Comparison of ENCODE assay signal across 10 cellular contexts in genomic region chr3:183591881-183592521, GRCh38. TPM values are rescaled to one million over a fixed set of nuclear protein-coding genes. Genes with fewer than 3 reads are reported as not detected.
DNase-seq lines count a peak whose midpoint lies in the region; ATAC-seq and TF ChIP-seq lines count a peak whose summit lies in the region.
"Had no signal": no experiment of that assay in that cellular context is flagged by ENCODE, and none has a peak within 500 bp of the region (broad histone marks: within the 10 kb centered on the region; RNA-seq: fewer than 3 reads in every experiment).

No MANE protein-coding gene starts in this region.

- H4K8ac ChIP-seq in neuronal stem cell (ENCODE audit: low read depth, low read length): no peak overlapping the region

- no peak overlapping the region for H2BK5ac ChIP-seq in neuronal stem cell (ENCODE audit: low read length)

- no peak overlapping the region for H2BK120ac ChIP-seq in neuronal stem cell (ENCODE audit: low read depth, low read length)

- WGBS in neuronal stem cell (ENCODE audit: extremely low coverage in 2 of 2, insufficient read length in 2 of 2, insufficient replicate concordance in 1 of 2), 2 donors: 92% methylated on average over 1 of the region's 6 CpGs; no CpG with 5 or more reads in 1 of the 2 donors

- H3K79me1 ChIP-seq in neuronal stem cell (ENCODE audit: low read depth, low read length): no peaks in the 10 kb centered on the region

- H3K36me3 ChIP-seq in CD4-positive, alpha-beta memory T cell (ENCODE audit: insufficient read depth, low read length): no peaks in the 10 kb centered on the region
- H3K36me3 ChIP-seq in mucosa of descending colon (ENCODE audit: low read depth): no peaks in the 10 kb centered on the region
- no peaks in the 10 kb centered on the region for H3K36me3 ChIP-seq in neuronal stem cell (replicated peaks in 1 of 2; ENCODE audit: control insufficient read depth in 2 of 2, insufficient read depth in 2 of 2, low read length in 2 of 2)

- H3K27me3 Mint-ChIP-seq in CD4-positive, alpha-beta memory T cell: no peaks in the 10 kb centered on the region
- H3K27me3 Mint-ChIP-seq in T-helper 2 cell treated with Interferon-gamma antibody and Interleukin-4, amounts not matched to agents 5 μg/mL and 100 μg/mL, for 36 hours (ENCODE audit: low read depth): no peaks in the 10 kb centered on the region

- no peaks in the 10 kb centered on the region for H3K27me3 ChIP-seq in CD4-positive, alpha-beta memory T cell (ENCODE audit: insufficient read depth, low read length)
- peaks cover 0 to 4% (median 0%) of the 10 kb centered on the region in 3 experiments for H3K27me3 ChIP-seq in neuronal stem cell (ENCODE audit: control insufficient read depth in 3 of 3, insufficient read depth in 3 of 3, low read depth in 1 of 3, low read length in 3 of 3)

- no peaks in the 10 kb centered on the region for H3K9me3 ChIP-seq in CD4-positive, alpha-beta memory T cell (ENCODE audit: control insufficient read depth in 1 of 2, low read length in 2 of 2)
- H3K9me3 ChIP-seq in mucosa of descending colon (no peaks in the 10 kb centered on the region), neuronal stem cell (replicated peaks in 1 of 2; ENCODE audit: control insufficient read depth in 2 of 2, insufficient read depth in 1 of 2, low read depth in 1 of 2, low read length in 2 of 2) (peaks cover 0 to 2% of the 10 kb centered on the region in 2 donors)

- H4K91ac ChIP-seq in neuronal stem cell (ENCODE audit: low read depth, low read length, poor library complexity): no peak overlapping the region

- no peak overlapping the region for H3K23ac ChIP-seq in neuronal stem cell (ENCODE audit: low read depth, low read length, poor library complexity)

- POLR2A ChIA-PET in CD4-positive, alpha-beta memory T cell (lab: Charles Lee; ENCODE audit: partially characterized antibody): interaction anchor here (1.0 to 1.5 kb wide), 4 partner anchors 12 to 76 kb away, joined by 3 to 7 read pairs (median 4); partner anchors contain the start of gene KLHL24

- H3K4me2 ChIP-seq in neuronal stem cell (ENCODE audit: insufficient read depth, low read length, poor library complexity, severe bottlenecking): no peak overlapping the region

- no peak overlapping the region for H3K27ac ChIP-seq in CD4-positive, alpha-beta memory T cell (ENCODE audit: low read depth, low read length)
- no peak overlapping the region for H3K27ac ChIP-seq in neuronal stem cell (replicated peaks; ENCODE audit: low read length)

- H3K9me3 Mint-ChIP-seq in CD4-positive, alpha-beta memory T cell: peaks cover 0 to 8% (median 2%) of the 10 kb centered on the region in 8 donors
- no peaks in the 10 kb centered on the region for H3K9me3 Mint-ChIP-seq in T-helper 2 cell treated with Interferon-gamma antibody and Interleukin-4, amounts not matched to agents 5 μg/mL and 100 μg/mL, for 36 hours

- H2BK15ac ChIP-seq in neuronal stem cell (ENCODE audit: low read length): no peak overlapping the region

- TF ChIP-seq CTCF in mucosa of descending colon (IDR thresholded peaks at IDR 0.05): no peak

- CTCF ChIA-PET in CD4-positive, alpha-beta memory T cell (lab: Charles Lee; ENCODE audit: partially characterized antibody): interaction anchor here (0.6 to 8.2 kb wide), 28 partner anchors 12 to 175 kb away, joined by 3 to 59 read pairs (median 5); no protein-coding TSS in a partner anchor

- H2AK5ac ChIP-seq in neuronal stem cell (ENCODE audit: low read depth, low read length): no peak overlapping the region

- no peak overlapping the region for H3K4ac ChIP-seq in neuronal stem cell (ENCODE audit: low read length)

- peaks cover 23 to 46% (median 34%) of the 10 kb centered on the region in 4 donors for H3K4me1 Mint-ChIP-seq in CD4-positive, alpha-beta memory T cell
- H3K4me1 Mint-ChIP-seq in T-helper 2 cell treated with Interferon-gamma antibody and Interleukin-4, amounts not matched to agents 5 μg/mL and 100 μg/mL, for 36 hours (ENCODE audit: low read depth): peaks cover 20% of the 10 kb centered on the region

- H2BK12ac ChIP-seq in neuronal stem cell (ENCODE audit: low read length): no peak overlapping the region

- H3K4me3 Mint-ChIP-seq in CD4-positive, alpha-beta memory T cell: peak overlapping the region; percentile 56 to 88 (median 82)
- peak overlapping the region; percentile 53 for H3K4me3 Mint-ChIP-seq in T-helper 2 cell treated with Interferon-gamma antibody and Interleukin-4, amounts not matched to agents 5 μg/mL and 100 μg/mL, for 36 hours

- H3K4me1 ChIP-seq in CD4-positive, alpha-beta memory T cell (ENCODE audit: insufficient read depth, low read length): peaks cover 43% of the 10 kb centered on the region
- no peaks in the 10 kb centered on the region for H3K4me1 ChIP-seq in mucosa of descending colon (ENCODE audit: low read depth)
- H3K4me1 ChIP-seq in neuronal stem cell (ENCODE audit: control insufficient read depth in 2 of 2, insufficient read depth in 1 of 2, low read depth in 1 of 2, low read length in 2 of 2): peaks cover 0 to 4% of the 10 kb centered on the region in 2 donors

- ATAC-seq in HG03108 (IDR thresholded peaks at IDR 0.05; ENCODE audit: unreplicated experiment): peak; percentile 95
- ATAC-seq in mucosa of descending colon: peak; percentile 18

- H3K4me3 ChIP-seq in CD4-positive, alpha-beta memory T cell (ENCODE audit: low read length in 2 of 2): no peak overlapping the region
- no peak overlapping the region for H3K4me3 ChIP-seq in mucosa of descending colon
- H3K4me3 ChIP-seq in neuronal stem cell (ENCODE audit: low read length in 2 of 2): no peak overlapping the region

- H3K27ac Mint-ChIP-seq in CD4-positive, alpha-beta memory T cell: peak overlapping the region; percentile 49 to 92 (median 78)
- peak overlapping the region; percentile 83 for H3K27ac Mint-ChIP-seq in T-helper 2 cell treated with Interferon-gamma antibody and Interleukin-4, amounts not matched to agents 5 μg/mL and 100 μg/mL, for 36 hours

- peak in 4 of 5 donors; percentile 32 to 41 (median 38) for DNase-seq in CD4-positive, alpha-beta memory T cell
- DNase-seq in GM19240 (ENCODE audit: insufficient read length, low spot score) (peak; percentile 26), mucosa of descending colon (no peak), NCI-H748 (lab: John Stamatoyannopoulos, UW; ENCODE audit: unreplicated experiment) (no peak), NCI-H2081 treated with DMSO at 0.1 percent for 48 hours (lab: John Stamatoyannopoulos, UW) (no peak), neuronal stem cell (ENCODE audit: low spot score) (no peak)
- DNase-seq in T-helper 2 cell treated with Interferon-gamma antibody and Interleukin-4, amounts not matched to agents 5 μg/mL and 100 μg/mL, for 36 hours (ENCODE audit: low spot score): no peak

- intact Hi-C loops in CD4-positive, alpha-beta memory T cell (cut with micrococcal nuclease): loop anchor here (1.0 kb wide), 3 partner anchors 76 to 175 kb away; no protein-coding TSS in a partner anchor
- intact Hi-C loops in mucosa of descending colon (cut with DNase I, micrococcal nuclease): no loop called here

- no peak overlapping the region for H3K18ac ChIP-seq in neuronal stem cell (ENCODE audit: low read length)

- H3K14ac ChIP-seq in neuronal stem cell (ENCODE audit: low read length): no peak overlapping the region

- H3K36me3 Mint-ChIP-seq in CD4-positive, alpha-beta memory T cell: no peaks in the 10 kb centered on the region
- peaks cover 2% of the 10 kb centered on the region for H3K36me3 Mint-ChIP-seq in T-helper 2 cell treated with Interferon-gamma antibody and Interleukin-4, amounts not matched to agents 5 μg/mL and 100 μg/mL, for 36 hours (ENCODE audit: low read depth)

- no peak overlapping the region for H3K9ac ChIP-seq in neuronal stem cell (ENCODE audit: low read depth, low read length, poor library complexity)

- H2AFZ ChIP-seq in neuronal stem cell (ENCODE audit: low read length): no peak overlapping the region

RNA-seq across cellular contexts. Expression of gene KLHL6, which starts 36.5 kb away (rescaled TPM):
- total RNA-seq in CD4-positive, alpha-beta memory T cell: 10 to 100 TPM; 55.9 to 56.1 TPM
- 10 to 100 TPM in 1 of 2 donors, 1 to 10 TPM in 1; 8.4 to 23.1 TPM for polyA plus RNA-seq in CD4-positive, alpha-beta memory T cell
- 1 to 10 TPM; 1.9 to 3.0 (median 1.9) TPM for total RNA-seq in mucosa of descending colon
- polyA plus RNA-seq in neuronal stem cell (2013, experiment 1 of 2): 0.14 TPM
- 0.15 TPM for polyA plus RNA-seq in neuronal stem cell (2013, experiment 2 of 2)
- total RNA-seq: kidney epithelial cell, NCI-H460 had no signal

RNA-seq across cellular contexts. Expression of gene KLHL24, which starts 43.4 kb away (rescaled TPM):
- 100 to 1,000 TPM; 107 to 108 TPM for total RNA-seq in CD4-positive, alpha-beta memory T cell
- polyA plus RNA-seq in CD4-positive, alpha-beta memory T cell: 10 to 100 TPM; 38.9 to 43.4 TPM
- total RNA-seq in mucosa of descending colon: 10 to 100 TPM; 45.3 to 99.2 (median 69.9) TPM
- polyA plus RNA-seq in neuronal stem cell (2013, experiment 1 of 2): 24.1 TPM
- polyA plus RNA-seq in neuronal stem cell (2013, experiment 2 of 2): 25.1 TPM

Comparison
In these comparisons a context has a peak if more than half of its experiments do, and no peak if none do; other contexts are left out.
1. DNase-seq: peak in CD4-positive, alpha-beta memory T cell (4 of 5) and GM19240 (single experiment); none in T-helper 2 cell treated with Interferon-gamma antibody and Interleukin-4, amounts not matched to agents 5 μg/mL and 100 μg/mL, for 36 hours (single experiment), mucosa of descending colon (0 of 3), NCI-H748 (single experiment), NCI-H2081 treated with DMSO at 0.1 percent for 48 hours (single experiment) and neuronal stem cell (single experiment).
2. RNA of gene KLHL6, which starts 36.5 kb away (total RNA-seq): 55.9 to 56.1 TPM in CD4-positive, alpha-beta memory T cell; 1.9 to 3.0 TPM in mucosa of descending colon; every median in the first group is over 10 times any median in the second.